10 cellular contexts compared by ENCODE assay signal in genomic region chr15:68775671-68776476, GRCh38. TPM values are rescaled to one million over a fixed set of nuclear protein-coding genes. Genes with fewer than 3 reads are reported as not detected.
DNase-seq lines count a peak whose midpoint lies in the region; ATAC-seq and TF ChIP-seq lines count a peak whose summit lies in the region.
"Had no signal": no experiment of that assay in that cellular context is flagged by ENCODE, and none has a peak within 500 bp of the region (broad histone marks: within the 10 kb centered on the region; RNA-seq: fewer than 3 reads in every experiment).

No MANE protein-coding gene starts in this region.

- CTCF ChIA-PET in activated CD8-positive, alpha-beta T cell treated with anti-CD3 and anti-CD28 coated beads for 36 hours (lab: Charles Lee), result no interaction called here
- CTCF ChIA-PET in activated CD8-positive, alpha-beta T cell treated with anti-CD3 and anti-CD28 coated beads, Interleukin-2, amount 10 ng/mL, durations not matched to agents 7 days and 5 days (lab: Charles Lee), result interaction anchor here (1.0 kb wide), 1 partner anchor 53 kb away, joined by 3 read pairs; no protein-coding TSS in a partner anchor

- no peak overlapping the region for H3K4me3 Mint-ChIP-seq in activated CD8-positive, alpha-beta T cell treated with anti-CD3 and anti-CD28 coated beads for 36 hours
- no peak overlapping the region for H3K4me3 Mint-ChIP-seq in activated CD8-positive, alpha-beta T cell treated with anti-CD3 and anti-CD28 coated beads, Interleukin-2, amount 10 ng/mL, durations not matched to agents 7 days and 5 days
- H3K4me3 Mint-ChIP-seq in neural progenitor cell (no peak overlapping the region), T-helper 17 cell (no peak overlapping the region)
- H3K4me3 Mint-ChIP-seq: activated CD4-positive, alpha-beta T cell treated with anti-CD3 and anti-CD28 coated beads, Interleukin-2, amount 10 ng/mL, durations not matched to agents 24 days and 14 days had no signal

- H3K36me3 ChIP-seq in neural progenitor cell (peaks cover 11% of the 10 kb centered on the region), upper lobe of right lung (peaks cover 26% of the 10 kb centered on the region)

- peaks cover 5% of the 10 kb centered on the region for H3K9me3 Mint-ChIP-seq in activated CD8-positive, alpha-beta T cell treated with anti-CD3 and anti-CD28 coated beads for 36 hours
- H3K9me3 Mint-ChIP-seq in activated CD8-positive, alpha-beta T cell treated with anti-CD3 and anti-CD28 coated beads, Interleukin-2, amount 10 ng/mL, durations not matched to agents 7 days and 5 days (ENCODE audit: insufficient read depth), result no peaks in the 10 kb centered on the region
- H3K9me3 Mint-ChIP-seq in neural progenitor cell, result peaks cover 2% of the 10 kb centered on the region
- H3K9me3 Mint-ChIP-seq: activated CD4-positive, alpha-beta T cell treated with anti-CD3 and anti-CD28 coated beads, Interleukin-2, amount 10 ng/mL, durations not matched to agents 24 days and 14 days had no signal

- peaks cover 18% of the 10 kb centered on the region for H3K36me3 Mint-ChIP-seq in activated CD8-positive, alpha-beta T cell treated with anti-CD3 and anti-CD28 coated beads for 36 hours (ENCODE audit: low read depth)
- H3K36me3 Mint-ChIP-seq in activated CD8-positive, alpha-beta T cell treated with anti-CD3 and anti-CD28 coated beads, Interleukin-2, amount 10 ng/mL, durations not matched to agents 7 days and 5 days (ENCODE audit: low read depth), result peaks cover 33% of the 10 kb centered on the region
- peaks cover 23% of the 10 kb centered on the region for H3K36me3 Mint-ChIP-seq in neural progenitor cell
- H3K36me3 Mint-ChIP-seq in T-helper 17 cell (ENCODE audit: low read depth), result no peaks in the 10 kb centered on the region

- ATAC-seq in activated CD8-positive, alpha-beta T cell treated with anti-CD3 and anti-CD28 coated beads for 36 hours, result peak; percentile 20
- no peak for ATAC-seq in activated CD8-positive, alpha-beta T cell treated with anti-CD3 and anti-CD28 coated beads, Interleukin-2, amount 10 ng/mL, durations not matched to agents 7 days and 5 days
- ATAC-seq in Right ventricle myocardium inferior, result peak; percentile 93
- ATAC-seq in upper lobe of right lung, result peak; percentile 55
- no peak for ATAC-seq in T-helper 17 cell
- ATAC-seq in HG02759 (IDR thresholded peaks at IDR 0.05; ENCODE audit: unreplicated experiment), result no peak

- no peak for TF ChIP-seq CTCF in activated CD8-positive, alpha-beta T cell treated with anti-CD3 and anti-CD28 coated beads for 36 hours (IDR thresholded peaks at IDR 0.05)
- TF ChIP-seq CTCF in neural progenitor cell (IDR thresholded peaks at IDR 0.05) (no peak), upper lobe of right lung (IDR thresholded peaks at IDR 0.05) (no peak)

- H3K4me2 ChIP-seq in neural progenitor cell, result no peak overlapping the region

- H3K27ac ChIP-seq in neural progenitor cell, result no peak overlapping the region
- H3K27ac ChIP-seq in upper lobe of right lung, result no peak overlapping the region
- H3K27ac ChIP-seq: cardiac muscle cell had no signal

- H3K9me3 ChIP-seq in neural progenitor cell (ENCODE audit: low read depth), result no peaks in the 10 kb centered on the region
- no peaks in the 10 kb centered on the region for H3K9me3 ChIP-seq in upper lobe of right lung
- no peaks in the 10 kb centered on the region for H3K9me3 ChIP-seq in T-helper 17 cell (ENCODE audit: control insufficient read depth, low read length, poor library complexity, severe bottlenecking)

- peaks cover 17% of the 10 kb centered on the region for H4K20me1 ChIP-seq in neural progenitor cell (ENCODE audit: low read depth)

- H3K9ac ChIP-seq in neural progenitor cell, result no peak overlapping the region

- no peak for DNase-seq in activated CD8-positive, alpha-beta T cell treated with anti-CD3 and anti-CD28 coated beads for 36 hours
- DNase-seq in activated CD8-positive, alpha-beta T cell treated with anti-CD3 and anti-CD28 coated beads, Interleukin-2, amount 10 ng/mL, durations not matched to agents 7 days and 5 days, result no peak
- peak; percentile 91 for DNase-seq in Right ventricle myocardium inferior (ENCODE audit: missing footprints)
- DNase-seq in neural progenitor cell (ENCODE audit: low spot score), result peak; percentile 26
- no peak for DNase-seq in upper lobe of right lung
- DNase-seq in T-helper 17 cell, result no peak
- no peak for DNase-seq in NCI-H187 (lab: John Stamatoyannopoulos, UW)
- DNase-seq: activated CD4-positive, alpha-beta T cell treated with anti-CD3 and anti-CD28 coated beads, Interleukin-2, amount 10 ng/mL, durations not matched to agents 24 days and 14 days had no signal

- H3K4me1 Mint-ChIP-seq in activated CD8-positive, alpha-beta T cell treated with anti-CD3 and anti-CD28 coated beads for 36 hours (ENCODE audit: low read depth), result peaks cover 2% of the 10 kb centered on the region
- no peaks in the 10 kb centered on the region for H3K4me1 Mint-ChIP-seq in activated CD8-positive, alpha-beta T cell treated with anti-CD3 and anti-CD28 coated beads, Interleukin-2, amount 10 ng/mL, durations not matched to agents 7 days and 5 days (ENCODE audit: low read depth)
- H3K4me1 Mint-ChIP-seq in neural progenitor cell (peaks cover 17% of the 10 kb centered on the region), T-helper 17 cell (peaks cover 3% of the 10 kb centered on the region)

- no peak overlapping the region for H2AFZ ChIP-seq in neural progenitor cell (replicated peaks)

- H3F3A ChIP-seq in neural progenitor cell (ENCODE audit: low read depth), result peaks cover 38% of the 10 kb centered on the region

- H3K4me3 ChIP-seq in neural progenitor cell (no peak overlapping the region), upper lobe of right lung (no peak overlapping the region)
- H3K4me3 ChIP-seq: cardiac muscle cell had no signal

- H3K4me1 ChIP-seq in neural progenitor cell (peaks cover 6% of the 10 kb centered on the region), upper lobe of right lung (peaks cover 13% of the 10 kb centered on the region)

- POLR2A ChIA-PET in activated CD8-positive, alpha-beta T cell treated with anti-CD3 and anti-CD28 coated beads for 36 hours (lab: Charles Lee), result no interaction called here
- POLR2A ChIA-PET in activated CD8-positive, alpha-beta T cell treated with anti-CD3 and anti-CD28 coated beads, Interleukin-2, amount 10 ng/mL, durations not matched to agents 7 days and 5 days (lab: Charles Lee), result interaction anchor here (0.7 kb wide), 1 partner anchor 58 kb away, joined by 3 read pairs; no protein-coding TSS in a partner anchor

- H3K27me3 ChIP-seq in neural progenitor cell, result no peaks in the 10 kb centered on the region
- H3K27me3 ChIP-seq in upper lobe of right lung, result no peaks in the 10 kb centered on the region
- H3K27me3 ChIP-seq: cardiac muscle cell had no signal

- no peak overlapping the region for H3K27ac Mint-ChIP-seq in activated CD8-positive, alpha-beta T cell treated with anti-CD3 and anti-CD28 coated beads for 36 hours
- H3K27ac Mint-ChIP-seq in activated CD8-positive, alpha-beta T cell treated with anti-CD3 and anti-CD28 coated beads, Interleukin-2, amount 10 ng/mL, durations not matched to agents 7 days and 5 days, result no peak overlapping the region
- H3K27ac Mint-ChIP-seq in neural progenitor cell (peak overlapping the region; percentile 8), T-helper 17 cell (no peak overlapping the region)
- H3K27ac Mint-ChIP-seq: activated CD4-positive, alpha-beta T cell treated with anti-CD3 and anti-CD28 coated beads, Interleukin-2, amount 10 ng/mL, durations not matched to agents 24 days and 14 days had no signal

- intact Hi-C loops in activated CD8-positive, alpha-beta T cell treated with anti-CD3 and anti-CD28 coated beads for 36 hours (cut with micrococcal nuclease), result no loop called here
- intact Hi-C loops in Right ventricle myocardium inferior (cut with DNase I) (no loop called here), upper lobe of right lung (cut with DNase I) (no loop called here)

- no peaks in the 10 kb centered on the region for H3K79me2 ChIP-seq in neural progenitor cell (ENCODE audit: low read depth)

- no peaks in the 10 kb centered on the region for H3K27me3 Mint-ChIP-seq in activated CD8-positive, alpha-beta T cell treated with anti-CD3 and anti-CD28 coated beads for 36 hours
- H3K27me3 Mint-ChIP-seq in activated CD8-positive, alpha-beta T cell treated with anti-CD3 and anti-CD28 coated beads, Interleukin-2, amount 10 ng/mL, durations not matched to agents 7 days and 5 days (ENCODE audit: low read depth), result peaks cover 2% of the 10 kb centered on the region
- H3K27me3 Mint-ChIP-seq in neural progenitor cell (ENCODE audit: insufficient read depth, low read depth) (no peaks in the 10 kb centered on the region), T-helper 17 cell (no peaks in the 10 kb centered on the region)
- H3K27me3 Mint-ChIP-seq: activated CD4-positive, alpha-beta T cell treated with anti-CD3 and anti-CD28 coated beads, Interleukin-2, amount 10 ng/mL, durations not matched to agents 24 days and 14 days had no signal

RNA-seq across cellular contexts. Expression of gene ANP32A, which starts 44.8 kb away (rescaled TPM):
- 100 to 1,000 TPM; 239 to 246 TPM for total RNA-seq in activated CD8-positive, alpha-beta T cell treated with anti-CD3 and anti-CD28 coated beads for 36 hours
- 100 to 1,000 TPM; 227 TPM for total RNA-seq in activated CD8-positive, alpha-beta T cell treated with anti-CD3 and anti-CD28 coated beads, Interleukin-2, amount 10 ng/mL, durations not matched to agents 7 days and 5 days
- total RNA-seq in Right ventricle myocardium inferior (134 TPM), neural progenitor cell (ENCODE audit: low replicate concordance) (250 and 333 TPM in 2 replicates), upper lobe of right lung (114 TPM), T-helper 17 cell (10 to 100 TPM; 78.7 to 83.3 TPM)

Comparison
In these comparisons a context has a peak if more than half of its experiments do, and no peak if none do; other contexts are left out.
1. ATAC-seq: peak in activated CD8-positive, alpha-beta T cell treated with anti-CD3 and anti-CD28 coated beads for 36 hours (single experiment), Right ventricle myocardium inferior (single experiment) and upper lobe of right lung (single experiment); none in activated CD8-positive, alpha-beta T cell treated with anti-CD3 and anti-CD28 coated beads, Interleukin-2, amount 10 ng/mL, durations not matched to agents 7 days and 5 days (single experiment), T-helper 17 cell (single experiment) and HG02759 (single experiment).
2. DNase-seq: peak in Right ventricle myocardium inferior (single experiment) and neural progenitor cell (single experiment); none in activated CD8-positive, alpha-beta T cell treated with anti-CD3 and anti-CD28 coated beads for 36 hours (single experiment), activated CD8-positive, alpha-beta T cell treated with anti-CD3 and anti-CD28 coated beads, Interleukin-2, amount 10 ng/mL, durations not matched to agents 7 days and 5 days (single experiment), upper lobe of right lung (single experiment), T-helper 17 cell (0 of 3) and NCI-H187 (0 of 2).